In the genomic region with DNA sequence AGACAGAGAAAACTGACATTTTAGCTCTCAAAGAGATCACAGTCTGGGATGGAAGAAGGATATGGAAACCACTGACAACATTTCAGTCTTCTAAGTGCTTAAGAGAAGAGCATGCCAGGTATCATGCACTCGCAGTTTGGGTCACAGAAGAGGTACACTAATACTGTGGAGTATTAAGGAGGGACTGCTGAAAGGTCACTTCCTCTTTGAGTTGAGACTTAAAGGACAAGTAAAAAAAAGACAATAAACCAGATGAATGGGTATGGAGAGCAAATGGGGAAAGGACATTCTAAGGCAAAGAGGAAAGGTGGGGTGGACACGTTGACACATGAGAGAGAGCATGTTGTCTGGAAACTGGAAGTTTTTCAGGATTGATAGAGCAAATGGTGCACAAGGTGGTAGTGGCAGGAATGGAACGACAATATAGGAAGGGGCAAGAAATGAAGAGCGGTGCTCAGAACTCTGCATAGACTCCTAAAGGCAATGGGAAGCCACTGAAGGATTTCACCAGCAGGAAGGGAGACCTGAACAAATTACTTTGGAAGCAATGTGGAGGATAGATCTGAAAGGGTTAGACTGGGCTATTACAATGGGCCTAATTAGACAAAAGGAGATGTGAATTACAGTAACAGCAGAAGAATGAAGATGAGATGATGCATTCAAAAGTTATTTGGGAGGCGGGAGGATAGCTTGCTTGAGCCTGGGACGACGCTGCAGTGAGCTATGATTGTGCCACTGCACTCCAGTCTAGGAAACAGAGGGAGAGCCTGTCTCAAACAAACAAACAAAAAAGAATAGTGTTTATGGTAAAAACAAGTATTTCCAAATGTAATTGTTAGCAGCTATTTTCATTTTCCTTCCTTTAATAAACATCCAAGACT, we compare ENCODE assay signal across 9 cellular contexts. TPM values are rescaled to one million over a fixed set of nuclear protein-coding genes. Genes with fewer than 3 reads are reported as not detected.
A peak's percentile ranks its signal among the peaks of the same experiment; 100 is the strongest.
DNase-seq lines count a peak whose midpoint lies in the region; ATAC-seq and TF ChIP-seq lines count a peak whose summit lies in the region.
"Had no signal": no experiment of that assay in that cellular context is flagged by ENCODE, and none has a peak within 500 bp of the region (broad histone marks: within the 10 kb centered on the region; RNA-seq: fewer than 3 reads in every experiment).

No MANE protein-coding gene starts in this region.

- H2BK5ac ChIP-seq in trophoblast cell (ENCODE audit: low read depth, low read length, poor library complexity), result no peak overlapping the region
- H2BK5ac ChIP-seq in neuronal stem cell (ENCODE audit: low read length), result no peak overlapping the region

- H3K27me3 ChIP-seq in KMS-11 (ENCODE audit: insufficient read depth, low read depth), result no peaks in the 10 kb centered on the region
- no peaks in the 10 kb centered on the region for H3K27me3 ChIP-seq in trophoblast cell (ENCODE audit: insufficient read depth, low read length)
- no peaks in the 10 kb centered on the region for H3K27me3 ChIP-seq in neuronal stem cell (ENCODE audit: control insufficient read depth in 3 of 3, insufficient read depth in 3 of 3, low read depth in 1 of 3, low read length in 3 of 3)

- DNase-seq in caudate nucleus (lab: John Stamatoyannopoulos, UW), result no peak
- DNase-seq in trophoblast cell, result peak; percentile 48 to 80
- no peak for DNase-seq in NCI-H1694 treated with DMSO at 0.1 percent for 48 hours (lab: John Stamatoyannopoulos, UW)
- no peak for DNase-seq in DMS114 treated with DMSO at 0.1 percent for 48 hours (lab: John Stamatoyannopoulos, UW; ENCODE audit: unreplicated experiment)
- no peak for DNase-seq in neuronal stem cell (ENCODE audit: low spot score)
- no peak for DNase-seq in stimulated activated naive CD4-positive, alpha-beta T cell treated with Interleukin-2 at 50 U/mL for 16 hours (lab: John Stamatoyannopoulos, UW)
- DNase-seq: occipital lobe had no signal

- H3K23ac ChIP-seq in trophoblast cell (ENCODE audit: low read length), result no peak overlapping the region
- H3K23ac ChIP-seq in neuronal stem cell (ENCODE audit: low read depth, low read length, poor library complexity), result no peak overlapping the region

- ATAC-seq in GM18502 (IDR thresholded peaks at IDR 0.05; ENCODE audit: poor library complexity, unreplicated experiment), result peak; percentile 42

- H3K36me3 ChIP-seq in KMS-11 (ENCODE audit: insufficient read depth) (no peaks in the 10 kb centered on the region), trophoblast cell (ENCODE audit: control insufficient read depth in 1 of 2, insufficient read depth in 2 of 2, low read length in 2 of 2) (no peaks in the 10 kb centered on the region), neuronal stem cell (replicated peaks in 1 of 2; ENCODE audit: control insufficient read depth in 2 of 2, insufficient read depth in 2 of 2, low read length in 2 of 2) (no peaks in the 10 kb centered on the region)

- no peak overlapping the region for H4K12ac ChIP-seq in trophoblast cell (ENCODE audit: low read depth, low read length)

- no peaks in the 10 kb centered on the region for H4K20me1 ChIP-seq in KMS-11 (ENCODE audit: insufficient read depth)

- peaks cover 1% of the 10 kb centered on the region for H3K9me3 ChIP-seq in trophoblast cell (ENCODE audit: insufficient read depth, low read depth, low read length)
- no peaks in the 10 kb centered on the region for H3K9me3 ChIP-seq in neuronal stem cell (replicated peaks in 1 of 2; ENCODE audit: control insufficient read depth in 2 of 2, insufficient read depth in 1 of 2, low read depth in 1 of 2, low read length in 2 of 2)

- no peak overlapping the region for H2BK15ac ChIP-seq in neuronal stem cell (ENCODE audit: low read length)

- H3K18ac ChIP-seq in trophoblast cell (ENCODE audit: low read length) (no peak overlapping the region), neuronal stem cell (ENCODE audit: low read length) (no peak overlapping the region)

- H4K91ac ChIP-seq in trophoblast cell (ENCODE audit: low read depth, low read length) (no peak overlapping the region), neuronal stem cell (ENCODE audit: low read depth, low read length, poor library complexity) (no peak overlapping the region)

- H3K4me3 ChIP-seq in KMS-11 (IDR thresholded peaks at IDR 0.05; ENCODE audit: insufficient read depth, low read depth, low read length), result no peak overlapping the region
- no peak overlapping the region for H3K4me3 ChIP-seq in trophoblast cell (ENCODE audit: low read depth, low read length)
- H3K4me3 ChIP-seq in neuronal stem cell (ENCODE audit: low read length in 2 of 2), result no peak overlapping the region

- no peak for TF ChIP-seq CTCF in KMS-11 (conservative IDR thresholded peaks at IDR 0.05; ENCODE audit: low read depth, low read length)

- H3K4me2 ChIP-seq in KMS-11 (peak overlapping the region; percentile 67), trophoblast cell (ENCODE audit: low read length) (no peak overlapping the region), neuronal stem cell (ENCODE audit: insufficient read depth, low read length, poor library complexity, severe bottlenecking) (no peak overlapping the region)

- H2AK5ac ChIP-seq in trophoblast cell (ENCODE audit: low read length) (no peak overlapping the region), neuronal stem cell (ENCODE audit: low read depth, low read length) (no peak overlapping the region)

- peaks cover 6% of the 10 kb centered on the region for H3K79me1 ChIP-seq in trophoblast cell (ENCODE audit: low read length)
- no peaks in the 10 kb centered on the region for H3K79me1 ChIP-seq in neuronal stem cell (ENCODE audit: low read depth, low read length)

- H3K27ac ChIP-seq in KMS-11, result peak overlapping the region; percentile 93
- peak overlapping the region; percentile 71 for H3K27ac ChIP-seq in caudate nucleus (ENCODE audit: low read depth, low read length)
- H3K27ac ChIP-seq in trophoblast cell (ENCODE audit: low read depth, low read length), result no peak overlapping the region
- H3K27ac ChIP-seq in neuronal stem cell (replicated peaks; ENCODE audit: low read length), result no peak overlapping the region

- H3K14ac ChIP-seq in trophoblast cell (ENCODE audit: low read length), result no peak overlapping the region
- no peak overlapping the region for H3K14ac ChIP-seq in neuronal stem cell (ENCODE audit: low read length)

- WGBS in trophoblast cell (ENCODE audit: extremely low coverage, insufficient coverage, insufficient read length), result no CpG with 5 or more reads among the region's 7 CpGs
- no CpG with 5 or more reads among the region's 7 CpGs for whole genome bisulfite sequencing in neuronal stem cell (ENCODE audit: extremely low coverage in 2 of 2, insufficient read length in 2 of 2, insufficient replicate concordance in 1 of 2), 2 donors

- no peak overlapping the region for H3K9ac ChIP-seq in KMS-11
- H3K9ac ChIP-seq in trophoblast cell (ENCODE audit: low read length), result no peak overlapping the region
- H3K9ac ChIP-seq in neuronal stem cell (ENCODE audit: low read depth, low read length, poor library complexity), result no peak overlapping the region

- H2BK120ac ChIP-seq in trophoblast cell (ENCODE audit: insufficient read depth, low read length, poor library complexity), result no peak overlapping the region
- no peak overlapping the region for H2BK120ac ChIP-seq in neuronal stem cell (ENCODE audit: low read depth, low read length)

- H4K8ac ChIP-seq in trophoblast cell (ENCODE audit: low read depth, low read length) (no peak overlapping the region), neuronal stem cell (ENCODE audit: low read depth, low read length) (no peak overlapping the region)

- no peak overlapping the region for H2AFZ ChIP-seq in KMS-11 (ENCODE audit: low read depth)
- H2AFZ ChIP-seq in trophoblast cell (ENCODE audit: insufficient read depth, low read length, poor library complexity), result no peak overlapping the region
- no peak overlapping the region for H2AFZ ChIP-seq in neuronal stem cell (ENCODE audit: low read length)

- H3K4me1 ChIP-seq in KMS-11 (ENCODE audit: low read depth, poor library complexity, severe bottlenecking), result peaks cover 67% of the 10 kb centered on the region
- H3K4me1 ChIP-seq in trophoblast cell (ENCODE audit: control insufficient read depth in 1 of 2, insufficient read depth in 2 of 2, low read length in 2 of 2), result peaks cover 0 to 11% of the 10 kb centered on the region in 2 experiments
- no peaks in the 10 kb centered on the region for H3K4me1 ChIP-seq in neuronal stem cell (ENCODE audit: control insufficient read depth in 2 of 2, insufficient read depth in 1 of 2, low read depth in 1 of 2, low read length in 2 of 2)

- H2BK12ac ChIP-seq in trophoblast cell (ENCODE audit: low read length) (no peak overlapping the region), neuronal stem cell (ENCODE audit: low read length) (no peak overlapping the region)

- H3K4ac ChIP-seq in trophoblast cell (ENCODE audit: low read depth, low read length) (no peak overlapping the region), neuronal stem cell (ENCODE audit: low read length) (no peak overlapping the region)

- H3K79me2 ChIP-seq in KMS-11 (ENCODE audit: insufficient read depth, low read depth), result peaks cover 54% of the 10 kb centered on the region
- no peaks in the 10 kb centered on the region for H3K79me2 ChIP-seq in trophoblast cell (ENCODE audit: control insufficient read depth, insufficient read depth, low read length, poor library complexity)

RNA-seq across cellular contexts. Expression of gene DIPK1A, which starts 11.1 kb away (rescaled TPM):
- polyA plus RNA-seq in trophoblast cell (2013), result 11.7 and 11.8 TPM in 2 replicates
- 2.8 TPM for polyA plus RNA-seq in neuronal stem cell (2013, experiment 1 of 2)
- polyA plus RNA-seq in neuronal stem cell (2013, experiment 2 of 2), result 3.0 TPM

Comparison
In these comparisons a context has a peak if more than half of its experiments do, and no peak if none do; other contexts are left out.
1. H3K27ac ChIP-seq: peak in KMS-11 (single experiment) and caudate nucleus (single experiment); none in trophoblast cell (single experiment) and neuronal stem cell (single experiment).
2. DNase-seq: peak in trophoblast cell (2 of 2); none in caudate nucleus (0 of 61), NCI-H1694 treated with DMSO at 0.1 percent for 48 hours (single experiment), DMS114 treated with DMSO at 0.1 percent for 48 hours (single experiment), neuronal stem cell (single experiment) and stimulated activated naive CD4-positive, alpha-beta T cell treated with Interleukin-2 at 50 U/mL for 16 hours (single experiment).